ENCODE assay signal across 1 cellular context in genomic region chr17:69592692-69593350, GRCh38.
A peak's percentile ranks its signal among the peaks of the same experiment; 100 is the strongest.
TF ChIP-seq lines count a peak whose summit lies in the region.

No MANE protein-coding gene starts in this region.

TF ChIP-seq in HEK293, 187 proteins besides CTCF, POLR2A, EP300 and RAD21 (continued from another document):
- TF ChIP-seq ZNF645 (tag by site-specific recombination; IDR thresholded peaks at IDR 0.05) (no peak), KLF7 (tag by site-specific recombination; IDR thresholded peaks at IDR 0.05; ENCODE audit: borderline replicate concordance) (no peak), KLF1 (tag by site-specific recombination; IDR thresholded peaks at IDR 0.05) (no peak), ZNF26 (tag by site-specific recombination; IDR thresholded peaks at IDR 0.05) (no peak), PATZ1 (tag by site-specific recombination; IDR thresholded peaks at IDR 0.05) (no peak), ZNF398 (tag by site-specific recombination; IDR thresholded peaks at IDR 0.05) (no peak), ZNF16 (tag by site-specific recombination; IDR thresholded peaks at IDR 0.05; ENCODE audit: low read depth) (no peak), ZNF366 (tag by site-specific recombination; conservative IDR thresholded peaks at IDR 0.05) (peak; percentile 82), PRDM1 (tag by site-specific recombination; IDR thresholded peaks at IDR 0.05) (0 out of 2 replicates have a peak, but pooled peaks have one; percentile 23)
